ENCODE assay signal across 9 cellular contexts in the genomic region with DNA sequence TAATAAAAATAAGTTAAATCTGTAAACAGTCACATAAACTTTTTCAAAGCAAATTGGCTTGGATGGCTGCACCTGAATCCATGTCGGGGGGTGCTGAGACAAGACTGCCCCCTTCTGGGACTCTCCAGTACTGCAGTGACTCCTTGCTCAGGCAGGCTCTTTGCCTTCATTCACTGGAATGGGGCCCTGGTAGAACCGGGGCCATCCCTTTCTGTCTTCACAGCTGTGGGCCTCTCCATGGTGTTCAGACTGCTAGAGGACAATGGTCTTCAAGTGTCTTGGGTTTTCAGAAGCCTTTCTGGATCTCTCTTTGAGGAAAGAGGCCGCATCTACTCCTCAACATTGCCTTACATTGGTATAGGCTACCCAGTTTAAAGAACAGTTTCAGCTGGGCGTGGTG. TPM values are rescaled to one million over a fixed set of nuclear protein-coding genes. Genes with fewer than 3 reads are reported as not detected.
DNase-seq lines count a peak whose midpoint lies in the region; ATAC-seq, FAIRE-seq and TF ChIP-seq lines count a peak whose summit lies in the region.
"Had no signal": no experiment of that assay in that cellular context is flagged by ENCODE, and none has a peak within 500 bp of the region (broad histone marks: within the 10 kb centered on the region; RNA-seq: fewer than 3 reads in every experiment).

No MANE protein-coding gene starts in this region.

- intact Hi-C loops in left colon (cut with DNase I, micrococcal nuclease) = loop anchor here in 1 of 2 donors (2.0 kb wide), 1 partner anchor 35 kb away; no protein-coding TSS in a partner anchor

- ATAC-seq in left colon = peak; percentile 79
- ATAC-seq in HG03520 (IDR thresholded peaks at IDR 0.05; ENCODE audit: unreplicated experiment) = no peak

- FAIRE-seq in bronchial epithelial cell (lab: Jason Lieb, UNC) = no peak

- H3K4me3 ChIP-seq in WI38 (ENCODE audit: low read depth, low read length) (no peak overlapping the region), bronchial epithelial cell (ENCODE audit: low read depth, low read length) (no peak overlapping the region)
- H3K4me3 ChIP-seq: BLaER1 treated with 17β-estradiol and CSF1 and Interleukin-3, amounts not matched to agents 10 nM and 100 nM had no signal

- no peaks in the 10 kb centered on the region for H3K36me3 ChIP-seq in bronchial epithelial cell (ENCODE audit: control insufficient read depth, insufficient read depth, low read length)
- H3K36me3 ChIP-seq: BLaER1 treated with 17β-estradiol and CSF1 and Interleukin-3, amounts not matched to agents 10 nM and 100 nM had no signal

- H3K27me3 ChIP-seq in bronchial epithelial cell (ENCODE audit: control insufficient read depth, insufficient read depth, low read length) = no peaks in the 10 kb centered on the region
- H3K27me3 ChIP-seq: BLaER1 treated with 17β-estradiol and CSF1 and Interleukin-3, amounts not matched to agents 10 nM and 100 nM had no signal

- peak; percentile 94 for TF ChIP-seq CTCF in WI38 (IDR thresholded peaks at IDR 0.05; ENCODE audit: low read depth, low read length)
- peak; percentile 93 for TF ChIP-seq CTCF in bronchial epithelial cell (IDR thresholded peaks at IDR 0.05; ENCODE audit: insufficient read depth, low read length, severe bottlenecking)

- DNase-seq in NCI-H1436 (lab: John Stamatoyannopoulos, UW) (peak; percentile 36), NCI-H1436 treated with DMSO at 0.1 percent for 48 hours (lab: John Stamatoyannopoulos, UW) (no peak), NCI-H1694 treated with DMSO at 0.1 percent for 48 hours (lab: John Stamatoyannopoulos, UW) (peak; percentile 47), bronchial epithelial cell (ENCODE audit: low read depth) (peak; percentile 61), left colon (peak in 1 of 2 donors; percentile 86)
- peak; percentile 34 to 79 (median 57) for DNase-seq in stimulated activated CD4-positive, alpha-beta T cell treated with anti-CD3 and anti-CD28 coated beads, TNF-alpha, amount 100 ng/mL, for 1 hour (ENCODE audit: low read depth in 3 of 3, low spot score in 1 of 3)

RNA-seq across cellular contexts. Expression of a gene that starts 16.1 kb away (rescaled TPM):
- total RNA-seq in bronchial epithelial cell (47.9 and 53.4 TPM in 2 replicates), left colon (10 to 100 TPM; 29.0 to 31.2 TPM)

RNA-seq across cellular contexts. Expression of a gene that starts 29.8 kb away (rescaled TPM):
- 41.1 and 70.4 TPM in 2 replicates for total RNA-seq in bronchial epithelial cell
- 1 to 10 TPM; 5.8 to 7.3 TPM for total RNA-seq in left colon

RNA-seq across cellular contexts. Expression of a gene that starts 50.7 kb away (rescaled TPM):
- 34.2 and 38.3 TPM in 2 replicates for total RNA-seq in bronchial epithelial cell
- 10 to 100 TPM; 24.7 to 28.0 TPM for total RNA-seq in left colon
